ENCODE assay signal across 13 cellular contexts in the genomic region with DNA sequence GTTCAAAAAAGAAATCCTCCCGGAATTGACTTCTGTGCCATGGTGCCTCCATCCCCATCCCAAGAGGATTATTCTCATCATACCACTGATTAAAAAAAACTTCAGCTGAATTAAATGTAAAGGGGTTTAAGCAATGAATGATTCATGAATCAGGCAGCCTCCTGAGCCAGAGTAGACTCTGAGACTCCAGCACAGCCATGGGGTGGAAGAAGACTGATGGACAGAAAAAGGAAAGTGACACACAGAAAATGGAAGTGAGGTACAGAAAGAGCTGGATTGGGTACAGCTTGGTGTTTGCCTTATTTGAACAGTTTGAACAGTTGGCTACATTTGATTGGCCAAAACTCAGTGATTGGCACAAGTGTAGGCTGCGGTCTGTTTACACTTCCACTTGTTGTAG.
"Had no signal": no experiment of that assay in that cellular context is flagged by ENCODE, and none has a peak within 500 bp of the region (broad histone marks: within the 10 kb centered on the region; RNA-seq: fewer than 3 reads in every experiment).

No MANE protein-coding gene starts in this region.

- ATAC-seq: activated T-cell treated with anti-CD3 and anti-CD28 coated beads, Interleukin-2, amount 50 U/mL, for 72 hours; heart right ventricle; stimulated activated memory B cell treated with anti-CD40 and anti-IgM and Interleukin-4, amounts not matched to agents 10 μg/mL and 1 μg/mL and 100 μg/mL, for 72 hours had no signal

- DNase-seq: activated CD4-positive, alpha-beta T cell treated with anti-CD3 and anti-CD28 coated beads, Interleukin-2, amount 50 U/mL, for 48 hours; activated CD4-positive, CD25-positive, alpha-beta regulatory T cell treated with anti-CD3 and anti-CD28 coated beads, Interleukin-2, amount 50 U/mL, for 72 hours; activated T-cell treated with anti-CD3 and anti-CD28 coated beads, Interleukin-2, amount 50 U/mL, for 72 hours; cerebellar nuclear complex; heart right ventricle; naive B cell; retina; spleen; stimulated activated CD4-positive, alpha-beta T cell treated with anti-CD3 and anti-CD28 coated beads, Interleukin-1b, Interleukin-23, amount 100 ng/mL, for 48 hours; SW 1271; T-helper 9 cell had no signal

- H3K9me3 ChIP-seq: heart right ventricle, spleen, tibial nerve had no signal

- H3K27ac ChIP-seq: heart right ventricle, spleen, tibial nerve had no signal

- H3K36me3 ChIP-seq: heart right ventricle, spleen, tibial nerve had no signal

- H3K4me3 ChIP-seq: heart right ventricle, spleen, tibial nerve had no signal

- H3K27me3 ChIP-seq: tibial nerve had no signal
